Comparison of ENCODE assay signal across 8 cellular contexts in the genomic region with DNA sequence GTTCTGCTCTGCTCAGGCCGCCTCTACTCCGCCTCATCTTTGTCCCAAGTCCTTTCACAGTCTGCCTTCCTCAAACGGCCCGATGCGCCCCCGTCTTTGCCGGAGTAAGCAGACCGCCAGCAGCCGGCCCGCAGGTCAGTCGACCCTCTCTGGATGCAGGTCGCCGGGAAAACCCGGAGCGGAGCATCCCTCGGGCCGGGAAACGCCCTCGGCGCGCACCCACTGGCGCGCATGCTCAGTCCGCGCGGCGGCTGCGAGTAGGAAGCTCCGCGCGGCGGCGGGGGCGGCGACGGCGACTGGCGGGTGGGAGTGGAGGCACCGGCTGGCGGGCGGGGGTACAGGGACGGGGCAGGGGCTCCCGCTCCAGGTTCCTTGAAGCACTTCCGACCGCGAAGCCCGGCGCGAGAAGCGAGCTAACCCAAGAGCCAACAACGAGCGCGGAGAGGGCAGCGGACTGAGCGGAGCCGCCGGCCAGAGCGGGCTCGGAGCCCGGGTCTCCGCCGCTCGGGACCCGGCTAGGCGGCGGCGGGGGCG. TPM values are rescaled to one million over a fixed set of nuclear protein-coding genes. Genes with fewer than 3 reads are reported as not detected.
DNase-seq lines count a peak whose midpoint lies in the region; ATAC-seq and TF ChIP-seq lines count a peak whose summit lies in the region.

A gene (plus strand): TSS at position 286 of the 534 bp plus-strand sequence. CDS start 252 bp downstream, outside the sequence.

- H3K27me3 Mint-ChIP-seq in activated T-helper 2 cell treated with anti-CD3 and anti-CD28 coated beads, Interferon-gamma antibody, Interleukin-2, Interleukin-4, amounts not matched to agents 10 μg/mL and 5 μg/mL and 100 μg/mL, durations not matched to agents 14 hours and 24 hours and 36 hours (ENCODE audit: low read depth) = peaks cover 46% of the 10 kb centered on the region
- H3K27me3 Mint-ChIP-seq in nephron (ENCODE audit: low read depth) = peaks cover 7% of the 10 kb centered on the region

- peaks cover 19% of the 10 kb centered on the region for H3K4me1 ChIP-seq in Panc1 (ENCODE audit: control insufficient read depth, insufficient read depth, low read length)

- no peak for TF ChIP-seq CTCF in Panc1 (IDR thresholded peaks at IDR 0.05)
- no peak for TF ChIP-seq CTCF in nephron (IDR thresholded peaks at IDR 0.05; ENCODE audit: unreplicated experiment in 3 of 3)

- no peaks in the 10 kb centered on the region for H3K36me3 Mint-ChIP-seq in activated T-helper 2 cell treated with anti-CD3 and anti-CD28 coated beads, Interferon-gamma antibody, Interleukin-2, Interleukin-4, amounts not matched to agents 10 μg/mL and 5 μg/mL and 100 μg/mL, durations not matched to agents 14 hours and 24 hours and 36 hours (ENCODE audit: low read depth)
- peaks cover 11% of the 10 kb centered on the region for H3K36me3 Mint-ChIP-seq in nephron (ENCODE audit: low read depth)

- POLR2A ChIA-PET in Panc1 (lab: Charles Lee) = interaction anchor here (0.9 to 1.3 kb wide), 2 partner anchors 21 to 161 kb away, joined by 3 to 5 read pairs; no protein-coding TSS in a partner anchor

- intact Hi-C loops in Panc1 (cut with micrococcal nuclease; ENCODE audit: unreplicated experiment) = loop anchor here (5.0 kb wide), 1 partner anchor 163 kb away; no protein-coding TSS in a partner anchor
- intact Hi-C loops in activated T-helper 2 cell treated with anti-CD3 and anti-CD28 coated beads, Interferon-gamma antibody, Interleukin-2, Interleukin-4, amounts not matched to agents 10 μg/mL and 5 μg/mL and 100 μg/mL, durations not matched to agents 14 hours and 24 hours and 36 hours (cut with micrococcal nuclease) = loop anchor here (2.0 to 10.0 kb wide), 3 partner anchors 62 to 250 kb away; a partner anchor contains a TSS

- CTCF ChIA-PET in Panc1 (lab: Charles Lee) = interaction anchor here (0.6 to 2.3 kb wide), 6 partner anchors 25 to 1469 kb away, joined by 3 to 26 read pairs (median 4); no protein-coding TSS in a partner anchor

- H3K4me3 Mint-ChIP-seq in activated T-helper 2 cell treated with anti-CD3 and anti-CD28 coated beads, Interferon-gamma antibody, Interleukin-2, Interleukin-4, amounts not matched to agents 10 μg/mL and 5 μg/mL and 100 μg/mL, durations not matched to agents 14 hours and 24 hours and 36 hours (ENCODE audit: low read depth) = peak within 1 kb of the TSS; percentile 88
- H3K4me3 Mint-ChIP-seq in nephron = peak within 1 kb of the TSS; percentile 95 to 96 (median 95)

- DNase-seq in DMS53 (lab: John Stamatoyannopoulos, UW) = peak; percentile 95
- peak; percentile 64 for DNase-seq in HuH-7.5 (ENCODE audit: low spot score)
- peak; percentile 58 for DNase-seq in Panc1 (ENCODE audit: low read depth, low spot score)
- peak; percentile 87 for DNase-seq in activated T-helper 2 cell treated with anti-CD3 and anti-CD28 coated beads, Interferon-gamma antibody, Interleukin-2, Interleukin-4, amounts not matched to agents 10 μg/mL and 5 μg/mL and 100 μg/mL, durations not matched to agents 14 hours and 24 hours and 36 hours (ENCODE audit: low spot score)
- peak; percentile 81 for DNase-seq in fibroblast of peridontal ligament (ENCODE audit: extremely low read depth)
- DNase-seq in stimulated activated naive CD8-positive, alpha-beta T cell treated with anti-CD3 and anti-CD28 coated beads, Interleukin-15, Interleukin-2, amounts not matched to agents 100 U/mL and 50 U/mL, for 24 hours = peak; percentile 89

- H3K27ac ChIP-seq in Panc1 (ENCODE audit: low read length) = peak within 1 kb of the TSS; percentile 64

- ATAC-seq in GM21526 (IDR thresholded peaks at IDR 0.05; ENCODE audit: low FRiP score, unreplicated experiment) (peak; percentile 73), Panc1 (peak; percentile 87)
- peak; percentile 56 for ATAC-seq in stimulated activated naive CD8-positive, alpha-beta T cell treated with anti-CD3 and anti-CD28 coated beads, Interleukin-15, Interleukin-2, amounts not matched to agents 100 U/mL and 50 U/mL, for 24 hours

- in situ Hi-C loops in Panc1 (cut with HindIII; ENCODE audit: low pct_unique_long_range_greater_than_20kb, low sequenced_read_pairs) = no loop called here

- H3K27ac Mint-ChIP-seq in activated T-helper 2 cell treated with anti-CD3 and anti-CD28 coated beads, Interferon-gamma antibody, Interleukin-2, Interleukin-4, amounts not matched to agents 10 μg/mL and 5 μg/mL and 100 μg/mL, durations not matched to agents 14 hours and 24 hours and 36 hours = peak within 1 kb of the TSS; percentile 74
- H3K27ac Mint-ChIP-seq in nephron = peak within 1 kb of the TSS; percentile 97 to 99 (median 99)

- no peaks in the 10 kb centered on the region for H3K9me3 Mint-ChIP-seq in activated T-helper 2 cell treated with anti-CD3 and anti-CD28 coated beads, Interferon-gamma antibody, Interleukin-2, Interleukin-4, amounts not matched to agents 10 μg/mL and 5 μg/mL and 100 μg/mL, durations not matched to agents 14 hours and 24 hours and 36 hours
- peaks cover 10% of the 10 kb centered on the region for H3K9me3 Mint-ChIP-seq in nephron

- no peaks in the 10 kb centered on the region; the same call in 1 of the 2 replicates for H3K36me3 ChIP-seq in Panc1 (ENCODE audit: control insufficient read depth, insufficient read depth, low read length)

- no peaks in the 10 kb centered on the region for H3K27me3 ChIP-seq in Panc1 (ENCODE audit: control insufficient read depth, insufficient read depth, low read length)

- no TSS peak for BruUV-seq in Panc1 (replicated peaks; lab: Mats Ljungman, UMichigan)

- H3K9me3 ChIP-seq in Panc1 (ENCODE audit: control insufficient read depth, insufficient read depth, low read depth, low read length) = peaks cover 6% of the 10 kb centered on the region; the same call in 1 of the 2 replicates

- peaks cover 25% of the 10 kb centered on the region for H3K4me1 Mint-ChIP-seq in activated T-helper 2 cell treated with anti-CD3 and anti-CD28 coated beads, Interferon-gamma antibody, Interleukin-2, Interleukin-4, amounts not matched to agents 10 μg/mL and 5 μg/mL and 100 μg/mL, durations not matched to agents 14 hours and 24 hours and 36 hours (ENCODE audit: low read depth)
- H3K4me1 Mint-ChIP-seq in nephron = peaks cover 45% of the 10 kb centered on the region

- peak within 1 kb of the TSS; percentile 72 to 88 for H3K4me3 ChIP-seq in Panc1 (ENCODE audit: low read depth in 2 of 2, low read length in 2 of 2)

RNA-seq across cellular contexts. Expression of the gene that starts here (rescaled TPM):
- total RNA-seq in Panc1 (2021; ENCODE audit: unreplicated experiment) = 13.8 TPM
- 8.0 TPM for polyA plus RNA-seq in Panc1 (2012; ENCODE audit: insufficient read length)
- 1.9 and 3.4 TPM in 2 replicates for total RNA-seq in activated T-helper 2 cell treated with anti-CD3 and anti-CD28 coated beads, Interferon-gamma antibody, Interleukin-2, Interleukin-4, amounts not matched to agents 10 μg/mL and 5 μg/mL and 100 μg/mL, durations not matched to agents 14 hours and 24 hours and 36 hours

Comparison
In these comparisons a context has a peak if more than half of its experiments do, and no peak if none do; other contexts are left out.
1. Peak in every context shown above with its lines: DNase-seq, ATAC-seq, H3K4me3 ChIP-seq and H3K27ac ChIP-seq.